In the genomic region with DNA sequence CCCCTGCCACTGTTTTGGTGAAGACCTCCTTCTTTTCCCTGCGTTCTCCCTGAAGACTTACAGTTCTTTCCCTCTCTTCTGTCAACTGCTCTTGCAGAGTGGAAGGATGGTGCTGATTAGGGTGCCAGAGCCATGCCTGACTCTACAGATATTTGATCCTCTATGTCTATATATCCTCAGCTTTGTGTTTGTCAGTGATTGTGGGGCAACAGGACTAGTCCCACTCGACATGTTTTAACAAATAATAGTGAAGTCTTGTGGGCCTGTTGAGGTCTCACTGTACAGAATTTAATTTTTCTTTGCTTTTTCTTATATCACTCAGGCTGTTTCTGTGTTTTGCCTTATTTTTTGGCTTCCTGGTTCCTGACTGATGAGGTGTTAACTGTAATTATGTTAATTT, we compare ENCODE assay signal across 25 cellular contexts.
"Had no signal": no experiment of that assay in that cellular context is flagged by ENCODE, and none has a peak within 500 bp of the region (broad histone marks: within the 10 kb centered on the region; RNA-seq: fewer than 3 reads in every experiment).

No MANE protein-coding gene starts in this region.

- H3K27ac Mint-ChIP-seq: activated T-helper 1 cell treated with anti-CD3 and anti-CD28 coated beads, Interleukin-12 subunit alpha, Interleukin-12 subunit beta, Interleukin-2, Interleukin-4 antibody, amounts not matched to agents 30 ng/mL and 10 ng/mL and 1 ng/mL, durations not matched to agents 14 hours and 24 hours and 36 hours; memory B cell; nephron progenitor cell; progenitor cell of endocrine pancreas; stimulated activated memory B cell treated with anti-CD40 and anti-IgM and Interleukin-4, amounts not matched to agents 10 μg/mL and 1 μg/mL and 100 μg/mL, for 72 hours; T-helper 1 cell treated with Interleukin-12 subunit alpha and Interleukin-12 subunit beta and Interleukin-4 antibody, amounts not matched to agents 30 μg/mL and 1 μg/mL, for 36 hours had no signal

- H3K9me3 ChIP-seq: colonic mucosa, gastroesophageal sphincter, ovary, tibial nerve had no signal

- H3K9me3 Mint-ChIP-seq: memory B cell had no signal

- ATAC-seq: activated CD4-positive, CD25-positive, alpha-beta regulatory T cell treated with anti-CD3 and anti-CD28 coated beads, Interleukin-2, amount 50 U/mL, for 24 hours; gastroesophageal sphincter; sciatic nerve; stimulated activated memory B cell treated with anti-CD40 and anti-IgM and Interleukin-4, amounts not matched to agents 10 μg/mL and 1 μg/mL and 100 μg/mL, for 72 hours had no signal

- H3K27ac ChIP-seq: colonic mucosa, gastroesophageal sphincter, ovary, skin epidermis, tibial nerve, VCaP had no signal

- DNase-seq: activated CD4-positive, alpha-beta T cell treated with anti-CD3 and anti-CD28 coated beads for 48 hours; activated CD4-positive, alpha-beta T cell treated with anti-CD3 and anti-CD28 coated beads, Interleukin-2, amount 50 U/mL, for 48 hours; activated CD8-positive, alpha-beta memory T cell treated with anti-CD3 and anti-CD28 coated beads for 24 hours; activated gamma-delta T cell; activated naive CD4-positive, alpha-beta T cell treated with anti-CD3 and anti-CD28 coated beads, Interleukin-2, amount 50 U/mL, for 16 hours; cerebellar nuclear complex; colonic mucosa; effector memory CD4-positive, alpha-beta T cell; erythroblast; midbrain; nephron progenitor cell; ovary; stimulated activated CD4-positive, alpha-beta T cell treated with anti-CD3 and anti-CD28 coated beads, Interleukin-4, amount 100 ng/mL, for 24 hours; T-helper 9 cell had no signal

- H3K27me3 ChIP-seq: colonic mucosa, gastroesophageal sphincter, ovary, tibial nerve had no signal

- H3K36me3 ChIP-seq: colonic mucosa, ovary had no signal

- H3K27me3 Mint-ChIP-seq: memory B cell; progenitor cell of endocrine pancreas; stimulated activated memory B cell treated with anti-CD40 and anti-IgM and Interleukin-4, amounts not matched to agents 10 μg/mL and 1 μg/mL and 100 μg/mL, for 72 hours had no signal

- H3K4me3 ChIP-seq: colonic mucosa, gastroesophageal sphincter, ovary, skin epidermis, tibial nerve had no signal

- H3K4me1 ChIP-seq: colonic mucosa had no signal

- H3K4me3 Mint-ChIP-seq: activated T-helper 1 cell treated with anti-CD3 and anti-CD28 coated beads, Interleukin-12 subunit alpha, Interleukin-12 subunit beta, Interleukin-2, Interleukin-4 antibody, amounts not matched to agents 30 ng/mL and 10 ng/mL and 1 ng/mL, durations not matched to agents 14 hours and 24 hours and 36 hours; memory B cell; nephron progenitor cell; stimulated activated memory B cell treated with anti-CD40 and anti-IgM and Interleukin-4, amounts not matched to agents 10 μg/mL and 1 μg/mL and 100 μg/mL, for 72 hours; T-helper 1 cell treated with Interleukin-12 subunit alpha and Interleukin-12 subunit beta and Interleukin-4 antibody, amounts not matched to agents 30 μg/mL and 1 μg/mL, for 36 hours had no signal
